In genomic region chr3:180036678-180037455, GRCh38 we compare ENCODE assay signal across 10 cellular contexts. TPM values are rescaled to one million over a fixed set of nuclear protein-coding genes. Genes with fewer than 3 reads are reported as not detected.
DNase-seq lines count a peak whose midpoint lies in the region; ATAC-seq and TF ChIP-seq lines count a peak whose summit lies in the region.
"Had no signal": no experiment of that assay in that cellular context is flagged by ENCODE, and none has a peak within 500 bp of the region (broad histone marks: within the 10 kb centered on the region; RNA-seq: fewer than 3 reads in every experiment).

TSS of gene PEX5L (minus strand) at chr3:180036937. CDS start at chr3:180036599, 338 bp downstream.

- H3K36me3 Mint-ChIP-seq in activated CD4-positive, alpha-beta T cell treated with anti-CD3 and anti-CD28 coated beads for 36 hours (ENCODE audit: low read depth), result peaks cover 2% of the 10 kb centered on the region
- no peaks in the 10 kb centered on the region for H3K36me3 Mint-ChIP-seq in WTC11
- no peaks in the 10 kb centered on the region for H3K36me3 Mint-ChIP-seq in nephron progenitor cell (ENCODE audit: low read depth)

- H3K27ac Mint-ChIP-seq in activated CD4-positive, alpha-beta T cell treated with anti-CD3 and anti-CD28 coated beads for 36 hours, result no peak within 1 kb of the TSS
- H3K27ac Mint-ChIP-seq in WTC11 (peak within 1 kb of the TSS; percentile 97), nephron progenitor cell (no peak within 1 kb of the TSS)

- H3K9me3 Mint-ChIP-seq in activated CD4-positive, alpha-beta T cell treated with anti-CD3 and anti-CD28 coated beads for 36 hours (ENCODE audit: low read depth), result no peaks in the 10 kb centered on the region
- H3K9me3 Mint-ChIP-seq in WTC11 (no peaks in the 10 kb centered on the region), nephron progenitor cell (no peaks in the 10 kb centered on the region)

- no peaks in the 10 kb centered on the region for H3K9me3 ChIP-seq in sigmoid colon

- WGBS in sigmoid colon, 2 donors, result 2 to 15% methylated on average over 96 of the region's 96 CpGs

- no peak for TF ChIP-seq CTCF in WTC11 (IDR thresholded peaks at IDR 0.05)
- no peak for TF ChIP-seq CTCF in nephron progenitor cell (IDR thresholded peaks at IDR 0.05)
- TF ChIP-seq CTCF in sigmoid colon (IDR thresholded peaks at IDR 0.05), result no peak

- H3K4me3 ChIP-seq in sigmoid colon, result peak within 1 kb of the TSS in 2 of 4 donors; percentile 27 to 34

- POLR2A ChIA-PET in activated CD4-positive, alpha-beta T cell treated with anti-CD3 and anti-CD28 coated beads for 36 hours (lab: Charles Lee), result no interaction called here
- POLR2A ChIA-PET in WTC11 (lab: Charles Lee), result interaction anchor here (0.6 to 1.6 kb wide), 3 partner anchors 34 to 565 kb away, joined by 3 read pairs; partner anchors contain the start of gene TTC14

- H3K27me3 ChIP-seq in sigmoid colon, result peaks cover 10 to 61% (median 25%) of the 10 kb centered on the region in 3 donors

- H3K4me1 Mint-ChIP-seq in activated CD4-positive, alpha-beta T cell treated with anti-CD3 and anti-CD28 coated beads for 36 hours, result peaks cover 9% of the 10 kb centered on the region
- H3K4me1 Mint-ChIP-seq in WTC11 (peaks cover 54% of the 10 kb centered on the region), nephron progenitor cell (peaks cover 16% of the 10 kb centered on the region)

- H3K36me3 ChIP-seq in sigmoid colon, result no peaks in the 10 kb centered on the region

- CTCF ChIA-PET in activated CD4-positive, alpha-beta T cell treated with anti-CD3 and anti-CD28 coated beads for 36 hours (lab: Charles Lee), result interaction anchor here (2.0 kb wide), 1 partner anchor 45 kb away, joined by 5 read pairs; no protein-coding TSS in a partner anchor
- CTCF ChIA-PET in WTC11 (lab: Charles Lee), result interaction anchor here (0.8 to 1.6 kb wide), 2 partner anchors 108 to 387 kb away, joined by 3 to 5 read pairs; no protein-coding TSS in a partner anchor

- intact Hi-C loops in activated CD4-positive, alpha-beta T cell treated with anti-CD3 and anti-CD28 coated beads for 36 hours (cut with DNase I, micrococcal nuclease), result loop anchor here in 1 of 2 experiments (5.0 kb wide), 1 partner anchor 110 kb away; no protein-coding TSS in a partner anchor
- intact Hi-C loops in sigmoid colon (cut with DNase I), result no loop called here

- peaks cover 38% of the 10 kb centered on the region for H3K27me3 Mint-ChIP-seq in activated CD4-positive, alpha-beta T cell treated with anti-CD3 and anti-CD28 coated beads for 36 hours
- H3K27me3 Mint-ChIP-seq in WTC11 (ENCODE audit: low read depth) (peaks cover 13% of the 10 kb centered on the region), nephron progenitor cell (ENCODE audit: low read depth, poor library complexity) (peaks cover 72% of the 10 kb centered on the region)

- H3K4me3 Mint-ChIP-seq in activated CD4-positive, alpha-beta T cell treated with anti-CD3 and anti-CD28 coated beads for 36 hours, result peak within 1 kb of the TSS; percentile 62
- H3K4me3 Mint-ChIP-seq in WTC11 (peak within 1 kb of the TSS; percentile 97), nephron progenitor cell (peak within 1 kb of the TSS; percentile 83)

- peaks cover 0 to 11% (median 4%) of the 10 kb centered on the region in 4 donors for H3K4me1 ChIP-seq in sigmoid colon

- TF ChIP-seq POLR2A in sigmoid colon (IDR thresholded peaks at IDR 0.05), result no peak

- TF ChIP-seq EP300 in sigmoid colon (IDR thresholded peaks at IDR 0.05), result no peak

- ATAC-seq in activated CD4-positive, alpha-beta T cell treated with anti-CD3 and anti-CD28 coated beads for 36 hours, result peak; percentile 73
- ATAC-seq in HG02642 (IDR thresholded peaks at IDR 0.05; ENCODE audit: poor library complexity, unreplicated experiment) (peak; percentile 90), WTC11 (peak; percentile 84)

- peak; percentile 70 for DNase-seq in activated CD4-positive, alpha-beta T cell treated with anti-CD3 and anti-CD28 coated beads for 36 hours
- DNase-seq in activated CD4-positive, alpha-beta T cell treated with anti-CD3 and anti-CD28 coated beads for 1 hour, result no peak
- DNase-seq in NCI-H1105 treated with DMSO at 0.1 percent for 48 hours (lab: John Stamatoyannopoulos, UW), result peak; percentile 95
- peak; percentile 85 for DNase-seq in WTC11 (ENCODE audit: low spot score)
- DNase-seq in fibroblast of gingiva (ENCODE audit: low read depth), result peak; percentile 24
- peak; percentile 95 for DNase-seq in nephron progenitor cell
- no peak for DNase-seq in sigmoid colon

- no peak within 1 kb of the TSS for H3K27ac ChIP-seq in sigmoid colon
- H3K27ac ChIP-seq: C4-2B had no signal

TF ChIP-seq in WTC11, 78 proteins besides CTCF, POLR2A, EP300 and RAD21 (continues in another document):
- no peak for TF ChIP-seq MXD4 (CRISPR knock-in tag; IDR thresholded peaks at IDR 0.05; ENCODE audit: borderline replicate concordance)
- no peak for TF ChIP-seq PRDM15 (CRISPR knock-in tag; IDR thresholded peaks at IDR 0.05)
- TF ChIP-seq ZNF532 (CRISPR knock-in tag; IDR thresholded peaks at IDR 0.05; ENCODE audit: borderline replicate concordance), result no peak
- TF ChIP-seq HMGA2 (CRISPR knock-in tag; IDR thresholded peaks at IDR 0.05), result no peak
- no peak for TF ChIP-seq ZNF416 (CRISPR knock-in tag; IDR thresholded peaks at IDR 0.05)
- no peak for TF ChIP-seq CREB1 (CRISPR knock-in tag; IDR thresholded peaks at IDR 0.05)
- TF ChIP-seq E2F5 (CRISPR knock-in tag; IDR thresholded peaks at IDR 0.05), result no peak

RNA-seq across cellular contexts. Expression of gene PEX5L, which starts in this region (rescaled TPM):
- under 1 TPM in 1 of 2 experiments, not detected in 1; 0.35 TPM for total RNA-seq in activated CD4-positive, alpha-beta T cell treated with anti-CD3 and anti-CD28 coated beads for 36 hours
- 3.2 to 4.5 TPM (median 4.0 TPM) in 3 replicates for total RNA-seq in WTC11 (2021)
- total RNA-seq in sigmoid colon, result 1 to 10 TPM in 1 of 4 donors, under 1 TPM in 2, not detected in 1; 0.28 to 2.4 (median 0.36) TPM
- polyA plus RNA-seq in sigmoid colon, result under 1 TPM in 1 of 3 donors, not detected in 2; 0.12 TPM
- polyA plus RNA-seq: esophagus had no signal

Comparison
In these comparisons a context has a peak if more than half of its experiments do, and no peak if none do; other contexts are left out.
1. Peak in DNase-seq and ATAC-seq in activated CD4-positive, alpha-beta T cell treated with anti-CD3 and anti-CD28 coated beads for 36 hours; RNA of the gene not detected or under 1 TPM.
2. DNase-seq: peak in NCI-H1105 treated with DMSO at 0.1 percent for 48 hours (single experiment), WTC11 (single experiment), fibroblast of gingiva (single experiment) and nephron progenitor cell (single experiment); none in activated CD4-positive, alpha-beta T cell treated with anti-CD3 and anti-CD28 coated beads for 1 hour (single experiment) and sigmoid colon (single experiment).
3. Peak in every context shown above with its lines, with median percentiles within 50 percentile points of each other: ATAC-seq and H3K4me3 Mint-ChIP-seq.